In the genomic region with DNA sequence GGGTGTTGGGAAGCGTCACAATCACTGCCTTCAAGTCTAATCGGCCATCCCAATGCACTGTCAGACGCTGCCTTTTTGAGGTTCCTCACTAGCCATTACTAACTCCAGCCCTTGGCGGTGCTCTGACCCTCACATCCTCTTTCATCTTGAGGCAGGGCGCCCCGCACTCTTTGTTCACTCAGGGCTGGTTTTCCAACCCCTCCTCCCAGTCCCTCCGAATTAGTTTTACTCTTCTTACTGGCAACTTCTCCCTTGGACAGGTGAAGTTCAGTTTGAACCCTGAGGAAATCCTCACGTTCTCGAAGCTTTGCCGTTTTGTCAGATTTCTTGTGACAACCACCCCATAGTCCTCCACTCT, we compare ENCODE assay signal across 8 cellular contexts. TPM values are rescaled to one million over a fixed set of nuclear protein-coding genes. Genes with fewer than 3 reads are reported as not detected.
DNase-seq lines count a peak whose midpoint lies in the region; ATAC-seq and TF ChIP-seq lines count a peak whose summit lies in the region.

No MANE protein-coding gene starts in this region.

- no peaks in the 10 kb centered on the region for H3K9me3 ChIP-seq in muscle layer of duodenum (ENCODE audit: control insufficient read depth in 1 of 2, low read length in 2 of 2)

- no peak for TF ChIP-seq CTCF in MCF 10A (IDR thresholded peaks at IDR 0.05; ENCODE audit: unreplicated experiment)

- CTCF ChIA-PET in MCF 10A (lab: Yijun Ruan, JAX): interaction anchor here (0.5 to 3.8 kb wide), 38 partner anchors 8 to 509 kb away, joined by 3 to 57 read pairs (median 4); a partner anchor contains a TSS

- H3K4me1 Mint-ChIP-seq in MCF 10A (ENCODE audit: insufficient read depth, unreplicated experiment): peaks cover 17% of the 10 kb centered on the region

- peaks cover 43% of the 10 kb centered on the region for H3K36me3 Mint-ChIP-seq in MCF 10A (ENCODE audit: insufficient read depth, unreplicated experiment)

- peak overlapping the region; percentile 91 to 99 for H3K4me3 ChIP-seq in muscle layer of duodenum (ENCODE audit: low read depth in 1 of 2, low read length in 2 of 2)

- H3K27me3 ChIP-seq in muscle layer of duodenum (ENCODE audit: low read depth, low read length): no peaks in the 10 kb centered on the region

- no peak for TF ChIP-seq POLR2A in GM18505 (IDR thresholded peaks at IDR 0.05; ENCODE audit: borderline replicate concordance, extremely low read depth, insufficient read depth, insufficient read length)

- peak overlapping the region; percentile 100 for H3K27ac ChIP-seq in muscle layer of duodenum (ENCODE audit: low read length)

- H3K9me3 Mint-ChIP-seq in MCF 10A (ENCODE audit: unreplicated experiment): no peaks in the 10 kb centered on the region

- no TSS peak for BruUV-seq in MCF 10A (replicated peaks; lab: Mats Ljungman, UMichigan)

- H3K36me3 ChIP-seq in muscle layer of duodenum (ENCODE audit: control insufficient read depth in 1 of 2, insufficient read depth in 2 of 2, low read length in 2 of 2): peaks cover 15 to 29% of the 10 kb centered on the region in 2 donors

- peak overlapping the region; percentile 95 for H3K4me3 Mint-ChIP-seq in MCF 10A (ENCODE audit: unreplicated experiment)

- peak overlapping the region; percentile 100 for H3K27ac Mint-ChIP-seq in MCF 10A (ENCODE audit: low read depth, unreplicated experiment)

- H3K27me3 Mint-ChIP-seq in MCF 10A (ENCODE audit: insufficient read depth, unreplicated experiment): no peaks in the 10 kb centered on the region

- peaks cover 16 to 41% of the 10 kb centered on the region in 2 donors for H3K4me1 ChIP-seq in muscle layer of duodenum (ENCODE audit: control insufficient read depth in 1 of 2, insufficient read depth in 2 of 2, low read length in 2 of 2)

- intact Hi-C loops in MCF 10A (cut with micrococcal nuclease): loop anchor here (1.0 to 5.0 kb wide), 6 partner anchors 34 to 379 kb away; a partner anchor contains a TSS

- ATAC-seq in GM18505 (IDR thresholded peaks at IDR 0.05; ENCODE audit: unreplicated experiment) (peak; percentile 5), HG03520 (IDR thresholded peaks at IDR 0.05; ENCODE audit: unreplicated experiment) (peak; percentile 3), GM18909 (IDR thresholded peaks at IDR 0.05; ENCODE audit: poor library complexity, unreplicated experiment) (no peak), GM21367 (IDR thresholded peaks at IDR 0.05; ENCODE audit: unreplicated experiment) (no peak)

- POLR2A ChIA-PET in MCF 10A (lab: Yijun Ruan, JAX): interaction anchor here (0.5 to 6.7 kb wide), 37 partner anchors 10 to 516 kb away, joined by 3 to 249 read pairs (median 5); a partner anchor contains a TSS

- DNase-seq in MCF 10A (ENCODE audit: unreplicated experiment) (peak; percentile 14), nucleus accumbens (lab: John Stamatoyannopoulos, UW) (no peak)
- DNase-seq in NK-92 treated with Interleukin-12 subunit alpha and Interleukin-12 subunit beta, amount 100 ng/mL, for 24 hours (lab: John Stamatoyannopoulos, UW): no peak

RNA-seq across cellular contexts. Expression of a gene that starts 0.6 kb away (rescaled TPM):
- 2.8 and 3.5 TPM in 2 replicates for total RNA-seq in MCF 10A (2022)

RNA-seq across cellular contexts. Expression of a gene that starts 2.2 kb away (rescaled TPM):
- total RNA-seq in MCF 10A (2022): 4,675 and 4,734 TPM in 2 replicates

RNA-seq across cellular contexts. Expression of a gene that starts 9.4 kb away (rescaled TPM):
- total RNA-seq in MCF 10A (2022): 111 and 123 TPM in 2 replicates

RNA-seq across cellular contexts. Expression of a gene that starts 14.3 kb away (rescaled TPM):
- total RNA-seq in MCF 10A (2022): 158 and 205 TPM in 2 replicates

RNA-seq across cellular contexts. Expression of a gene that starts 33.7 kb away (rescaled TPM):
- 46.0 and 58.0 TPM in 2 replicates for total RNA-seq in MCF 10A (2022)

Comparison
In these comparisons a context has a peak if more than half of its experiments do, and no peak if none do; other contexts are left out.
1. ATAC-seq: peak in GM18505 (single experiment) and HG03520 (single experiment); none in GM18909 (single experiment) and GM21367 (single experiment).